Comparison of ENCODE assay signal across 20 cellular contexts in genomic region chr12:75525263-75525662, GRCh38.
DNase-seq lines count a peak whose midpoint lies in the region; FAIRE-seq and TF ChIP-seq lines count a peak whose summit lies in the region.
"Had no signal": no experiment of that assay in that cellular context is flagged by ENCODE, and none has a peak within 500 bp of the region (broad histone marks: within the 10 kb centered on the region; RNA-seq: fewer than 3 reads in every experiment).

No MANE protein-coding gene starts in this region.

- no peaks in the 10 kb centered on the region for H3K4me1 ChIP-seq in Loucy (ENCODE audit: insufficient read depth, low read length, poor library complexity, severe bottlenecking)
- H3K4me1 ChIP-seq: adrenal gland, lower lobe of right lung had no signal

- peaks cover 15% of the 10 kb centered on the region for H3K36me3 Mint-ChIP-seq in nephron progenitor cell (ENCODE audit: low read depth)
- H3K36me3 Mint-ChIP-seq: CD8-positive, alpha-beta T cell; natural killer cell had no signal

- H3K27ac Mint-ChIP-seq in nephron progenitor cell: peak overlapping the region; percentile 53
- H3K27ac Mint-ChIP-seq: activated T-cell treated with anti-CD3 and anti-CD28 coated beads, Interleukin-2, amount 50 U/mL, for 24 hours; CD8-positive, alpha-beta T cell; natural killer cell; T-helper 1 cell treated with Interleukin-12 subunit alpha and Interleukin-12 subunit beta and Interleukin-4 antibody, amounts not matched to agents 30 μg/mL and 1 μg/mL, for 36 hours had no signal

- H3K4me3 ChIP-seq in Loucy (ENCODE audit: low read length, poor library complexity, severe bottlenecking) (no peak overlapping the region), choroid plexus epithelial cell (ENCODE audit: low read depth, low read length) (no peak overlapping the region), WERI-Rb-1 (ENCODE audit: low read depth, low read length) (no peak overlapping the region)
- H3K4me3 ChIP-seq: adrenal gland, lower lobe of right lung, MG63 had no signal

- H2AFZ ChIP-seq in Loucy (ENCODE audit: low read length): no peak overlapping the region

- peak; percentile 65 for TF ChIP-seq CTCF in AG09319 (IDR thresholded peaks at IDR 0.05; ENCODE audit: low read depth, low read length)
- peak; percentile 33 for TF ChIP-seq CTCF in Loucy (conservative IDR thresholded peaks at IDR 0.05; ENCODE audit: low read length)
- TF ChIP-seq CTCF in choroid plexus epithelial cell (conservative IDR thresholded peaks at IDR 0.05; ENCODE audit: low read depth, low read length): peak; percentile 64
- peak; percentile 25 for TF ChIP-seq CTCF in nephron progenitor cell (IDR thresholded peaks at IDR 0.05)
- TF ChIP-seq CTCF in WERI-Rb-1 (IDR thresholded peaks at IDR 0.05; ENCODE audit: low read depth, low read length): no peak

- peaks cover 39% of the 10 kb centered on the region for H3K4me1 Mint-ChIP-seq in nephron progenitor cell

- H3K27me3 ChIP-seq in Loucy (ENCODE audit: insufficient read depth, low read length, poor library complexity, severe bottlenecking) (no peaks in the 10 kb centered on the region), WERI-Rb-1 (ENCODE audit: insufficient read depth, low read depth, severe bottlenecking) (no peaks in the 10 kb centered on the region)
- H3K27me3 ChIP-seq: adrenal gland, MG63 had no signal

- DNase-seq in AG09319 (ENCODE audit: extremely low read depth, low read depth): no peak
- peak; percentile 49 for DNase-seq in choroid plexus epithelial cell (ENCODE audit: low read depth)
- no peak for DNase-seq in nephron progenitor cell
- DNase-seq in activated gamma-delta T cell (lab: John Stamatoyannopoulos, UW): no peak
- DNase-seq in GM19239 (ENCODE audit: insufficient read length, low spot score): no peak
- no peak for DNase-seq in WERI-Rb-1
- no peak for DNase-seq in NCI-H2107 treated with DMSO at 0.1 percent for 48 hours (lab: John Stamatoyannopoulos, UW; ENCODE audit: unreplicated experiment)
- DNase-seq: activated CD4-positive, alpha-beta T cell treated with anti-CD3 and anti-CD28 coated beads for 4 hours; activated T-cell treated with anti-CD3 and anti-CD28 coated beads, Interleukin-2, amount 50 U/mL, for 24 hours; adrenal gland; CD8-positive, alpha-beta T cell; lower lobe of right lung; MG63; natural killer cell; NCI-H187 treated with DMSO at 0.1 percent for 48 hours; small intestine had no signal

- no peaks in the 10 kb centered on the region for H3K9me3 ChIP-seq in Loucy (ENCODE audit: insufficient read depth, low read depth, low read length)
- no peaks in the 10 kb centered on the region for H3K9me3 ChIP-seq in WERI-Rb-1 (ENCODE audit: severe bottlenecking)
- H3K9me3 ChIP-seq: adrenal gland, lower lobe of right lung had no signal

- peaks cover 15% of the 10 kb centered on the region for H3K27me3 Mint-ChIP-seq in nephron progenitor cell (ENCODE audit: low read depth, poor library complexity)

- H3K4me3 Mint-ChIP-seq in nephron progenitor cell: no peak overlapping the region
- H3K4me3 Mint-ChIP-seq: activated T-cell treated with anti-CD3 and anti-CD28 coated beads, Interleukin-2, amount 50 U/mL, for 24 hours; CD8-positive, alpha-beta T cell; natural killer cell; T-helper 1 cell treated with Interleukin-12 subunit alpha and Interleukin-12 subunit beta and Interleukin-4 antibody, amounts not matched to agents 30 μg/mL and 1 μg/mL, for 36 hours had no signal

- H3K9ac ChIP-seq in Loucy (ENCODE audit: low read depth, low read length, poor library complexity, severe bottlenecking): no peak overlapping the region

- FAIRE-seq in GM19239 (lab: Jason Lieb, UNC): no peak
- FAIRE-seq: frontal cortex, RCC 7860, small intestine had no signal

- peaks cover 35% of the 10 kb centered on the region for H3K9me3 Mint-ChIP-seq in nephron progenitor cell
- H3K9me3 Mint-ChIP-seq: CD8-positive, alpha-beta T cell; natural killer cell; T-helper 1 cell treated with Interleukin-12 subunit alpha and Interleukin-12 subunit beta and Interleukin-4 antibody, amounts not matched to agents 30 μg/mL and 1 μg/mL, for 36 hours had no signal

- H3K36me3 ChIP-seq in Loucy (ENCODE audit: insufficient read depth, low read length) (no peaks in the 10 kb centered on the region), WERI-Rb-1 (no peaks in the 10 kb centered on the region)
- H3K36me3 ChIP-seq: adrenal gland, lower lobe of right lung, MG63 had no signal

- no peak overlapping the region for H3K27ac ChIP-seq in WERI-Rb-1
- H3K27ac ChIP-seq: adrenal gland, lower lobe of right lung had no signal

- no peaks in the 10 kb centered on the region for H3K79me2 ChIP-seq in Loucy (ENCODE audit: insufficient read depth, low read length)

- H4K20me1 ChIP-seq in Loucy (ENCODE audit: insufficient read depth, low read length, poor library complexity, severe bottlenecking): no peaks in the 10 kb centered on the region

- no peak overlapping the region for H3K4me2 ChIP-seq in Loucy (ENCODE audit: low read depth, low read length, poor library complexity, severe bottlenecking)

- H3K9me2 ChIP-seq in Loucy (replicated peaks; ENCODE audit: low read depth, low read length): no peaks in the 10 kb centered on the region

- H3F3A ChIP-seq in Loucy (ENCODE audit: low read depth): no peaks in the 10 kb centered on the region
